ENCODE assay signal across 8 cellular contexts in genomic region chr22:41197808-41198585, GRCh38. TPM values are rescaled to one million over a fixed set of nuclear protein-coding genes. Genes with fewer than 3 reads are reported as not detected.
DNase-seq lines count a peak whose midpoint lies in the region; ATAC-seq and TF ChIP-seq lines count a peak whose summit lies in the region.

No MANE protein-coding gene starts in this region.

- H3K9me3 Mint-ChIP-seq in activated T-cell treated with anti-CD3 and anti-CD28 coated beads, Interleukin-2, amount 50 U/mL, for 72 hours = no peaks in the 10 kb centered on the region
- peaks cover 5% of the 10 kb centered on the region for H3K9me3 Mint-ChIP-seq in glutamatergic neuron (ENCODE audit: unreplicated experiment)

- POLR2A ChIA-PET in HEK293T (lab: Yijun Ruan, JAX) = interaction anchor here (1.2 to 1.3 kb wide), 2 partner anchors 176 to 248 kb away, joined by 5 read pairs; partner anchors contain the start of gene TOB2

- H3K4me1 ChIP-seq in rectal smooth muscle tissue (ENCODE audit: control insufficient read depth, insufficient read depth, low read length) = peaks cover 4% of the 10 kb centered on the region

- peak; percentile 84 for DNase-seq in Caki2 (ENCODE audit: low read depth)
- DNase-seq in HEK293T (ENCODE audit: extremely low spot score) = no peak
- DNase-seq in NCI-H748 treated with DMSO at 0.1 percent for 48 hours (lab: John Stamatoyannopoulos, UW) = peak; percentile 56
- peak; percentile 57 to 72 for DNase-seq in activated T-cell treated with anti-CD3 and anti-CD28 coated beads, Interleukin-2, amount 50 U/mL, for 72 hours
- no peak for DNase-seq in glutamatergic neuron
- DNase-seq in H4 (ENCODE audit: low spot score) = no peak

- H3K4me3 ChIP-seq in rectal smooth muscle tissue (ENCODE audit: low read length) = peak overlapping the region; percentile 99

- H3K36me3 ChIP-seq in rectal smooth muscle tissue (ENCODE audit: control insufficient read depth, insufficient read depth, low read length) = no peaks in the 10 kb centered on the region

- in situ Hi-C loops in Caki2 (cut with HindIII; ENCODE audit: low pct_unique_long_range_greater_than_20kb, low sequenced_read_pairs) = no loop called here

- CTCF ChIA-PET in HEK293T (lab: Yijun Ruan, JAX) = interaction anchor here (0.9 kb wide), 1 partner anchor 16 kb away, joined by 3 read pairs; no protein-coding TSS in a partner anchor

- ATAC-seq in activated T-cell treated with anti-CD3 and anti-CD28 coated beads, Interleukin-2, amount 50 U/mL, for 72 hours (replicated peaks in 1 of 2) = peak; percentile 53 to 59
- no peak for ATAC-seq in GM18517 (IDR thresholded peaks at IDR 0.05; ENCODE audit: unreplicated experiment)

- H3K4me3 Mint-ChIP-seq in activated T-cell treated with anti-CD3 and anti-CD28 coated beads, Interleukin-2, amount 50 U/mL, for 72 hours = peak overlapping the region; percentile 91 to 92
- peak overlapping the region; percentile 88 for H3K4me3 Mint-ChIP-seq in glutamatergic neuron (ENCODE audit: unreplicated experiment)

- no peak overlapping the region for H3K27ac ChIP-seq in rectal smooth muscle tissue (ENCODE audit: low read depth, low read length)

- H3K27ac Mint-ChIP-seq in activated T-cell treated with anti-CD3 and anti-CD28 coated beads, Interleukin-2, amount 50 U/mL, for 72 hours = peak overlapping the region; percentile 43
- H3K27ac Mint-ChIP-seq in glutamatergic neuron (ENCODE audit: unreplicated experiment) = no peak overlapping the region

- no peaks in the 10 kb centered on the region for H3K27me3 ChIP-seq in rectal smooth muscle tissue (ENCODE audit: control insufficient read depth, insufficient read depth, low read length)

- no peak for TF ChIP-seq CTCF in glutamatergic neuron (IDR thresholded peaks at IDR 0.05; ENCODE audit: partially characterized antibody, unreplicated experiment)

- peaks cover 9% of the 10 kb centered on the region for H3K27me3 Mint-ChIP-seq in activated T-cell treated with anti-CD3 and anti-CD28 coated beads, Interleukin-2, amount 50 U/mL, for 72 hours (ENCODE audit: low read depth)
- H3K27me3 Mint-ChIP-seq in glutamatergic neuron (ENCODE audit: unreplicated experiment) = peaks cover 5% of the 10 kb centered on the region

- H3K36me3 Mint-ChIP-seq in activated T-cell treated with anti-CD3 and anti-CD28 coated beads, Interleukin-2, amount 50 U/mL, for 72 hours (ENCODE audit: insufficient read depth in 2 of 2) = no peaks in the 10 kb centered on the region
- H3K36me3 Mint-ChIP-seq in glutamatergic neuron (ENCODE audit: unreplicated experiment) = no peaks in the 10 kb centered on the region

- peaks cover 11% of the 10 kb centered on the region for H3K4me1 Mint-ChIP-seq in activated T-cell treated with anti-CD3 and anti-CD28 coated beads, Interleukin-2, amount 50 U/mL, for 72 hours (ENCODE audit: low read depth)
- H3K4me1 Mint-ChIP-seq in glutamatergic neuron (ENCODE audit: low read depth, unreplicated experiment) = no peaks in the 10 kb centered on the region

- no peak overlapping the region for H3K9ac ChIP-seq in rectal smooth muscle tissue (ENCODE audit: low read length)

TF ChIP-seq in HEK293T, 16 proteins besides CTCF, POLR2A, EP300 and RAD21:
- peak; percentile 62 for TF ChIP-seq ZNF384 (IDR thresholded peaks at IDR 0.05)
- TF ChIP-seq PKNOX1 (IDR thresholded peaks at IDR 0.05) = peak; percentile 20; the same call in 1 of the 2 replicates
- TF ChIP-seq TARDBP (IDR thresholded peaks at IDR 0.05) = no peak
- TF ChIP-seq ARNT (IDR thresholded peaks at IDR 0.05) = no peak
- TF ChIP-seq L3MBTL2 (conservative IDR thresholded peaks at IDR 0.05) = peak; percentile 16

RNA-seq across cellular contexts. Expression of gene L3MBTL2, which starts 7.1 kb away (rescaled TPM):
- total RNA-seq in Caki2 (2014; rRNA removed; shearing (Covaris generic); ENCODE audit: low replicate concordance) = 42.2 and 51.5 TPM in 2 replicates
- total RNA-seq in activated T-cell treated with anti-CD3 and anti-CD28 coated beads, Interleukin-2, amount 50 U/mL, for 72 hours = 10 to 100 TPM; 21.9 to 25.6 TPM
- total RNA-seq in glutamatergic neuron (ENCODE audit: unreplicated experiment) = 20.9 TPM
- total RNA-seq in H4 (2014; rRNA removed; shearing (Covaris generic)) = 16.4 and 20.7 TPM in 2 replicates

RNA-seq across cellular contexts. Expression of gene CHADL, which starts 42.7 kb away (rescaled TPM):
- total RNA-seq in Caki2 (2014; rRNA removed; shearing (Covaris generic); ENCODE audit: low replicate concordance) = not detected in 2 replicates
- 1 to 10 TPM in 1 of 2 donors, under 1 TPM in 1; 0.55 to 1.4 TPM for total RNA-seq in activated T-cell treated with anti-CD3 and anti-CD28 coated beads, Interleukin-2, amount 50 U/mL, for 72 hours
- total RNA-seq in glutamatergic neuron (ENCODE audit: unreplicated experiment) = 0.27 TPM
- not detected in 2 replicates for total RNA-seq in H4 (2014; rRNA removed; shearing (Covaris generic))

Comparison
In these comparisons a context has a peak if more than half of its experiments do, and no peak if none do; other contexts are left out.
1. DNase-seq: peak in Caki2 (single experiment), NCI-H748 treated with DMSO at 0.1 percent for 48 hours (single experiment) and activated T-cell treated with anti-CD3 and anti-CD28 coated beads, Interleukin-2, amount 50 U/mL, for 72 hours (2 of 2); none in HEK293T (single experiment), glutamatergic neuron (single experiment) and H4 (single experiment).